ENCODE assay signal across 12 cellular contexts in the genomic region with DNA sequence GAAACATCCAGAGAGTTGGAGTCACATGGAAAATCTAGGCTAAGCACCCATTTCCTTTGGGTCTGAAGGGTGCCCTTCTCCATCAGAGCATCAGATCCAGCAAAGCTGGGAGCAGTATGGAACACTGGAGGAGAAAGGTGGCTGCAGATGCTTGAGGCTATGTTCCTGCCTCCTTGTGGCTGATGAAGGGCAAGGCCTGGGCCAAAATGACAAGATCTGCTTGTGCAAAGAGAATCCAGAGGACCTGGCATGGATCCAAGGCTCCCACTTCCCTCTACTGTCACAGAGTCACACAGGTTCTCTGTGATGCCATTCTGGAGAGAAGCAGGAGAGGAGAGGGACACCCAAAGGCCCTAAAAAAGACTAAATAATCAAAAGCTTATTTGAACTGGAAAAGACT. TPM values are rescaled to one million over a fixed set of nuclear protein-coding genes. Genes with fewer than 3 reads are reported as not detected.
DNase-seq lines count a peak whose midpoint lies in the region; ATAC-seq and TF ChIP-seq lines count a peak whose summit lies in the region.
"Had no signal": no experiment of that assay in that cellular context is flagged by ENCODE, and none has a peak within 500 bp of the region (broad histone marks: within the 10 kb centered on the region; RNA-seq: fewer than 3 reads in every experiment).

No MANE protein-coding gene starts in this region.

- in situ Hi-C loops in astrocyte of the spinal cord (cut with HindIII; ENCODE audit: low sequenced_read_pairs), result no loop called here

- H3K9ac ChIP-seq in Loucy (ENCODE audit: low read depth, low read length, poor library complexity, severe bottlenecking), result no peak overlapping the region
- H3K9ac ChIP-seq: BLaER1 had no signal

- H3K27me3 ChIP-seq in Loucy (ENCODE audit: insufficient read depth, low read length, poor library complexity, severe bottlenecking) (no peaks in the 10 kb centered on the region), right lobe of liver (no peaks in the 10 kb centered on the region)
- H3K27me3 ChIP-seq: BLaER1 had no signal

- intact Hi-C loops in right lobe of liver (cut with DNase I), result no loop called here

- H3K9me3 ChIP-seq in Loucy (ENCODE audit: insufficient read depth, low read depth, low read length), result no peaks in the 10 kb centered on the region; the same call in 1 of the 2 replicates
- H3K9me3 ChIP-seq in right lobe of liver, result no peaks in the 10 kb centered on the region
- H3K9me3 ChIP-seq: BLaER1 had no signal

- peak; percentile 43 to 54 (median 51) for ATAC-seq in right lobe of liver
- no peak for ATAC-seq in GM21528 (IDR thresholded peaks at IDR 0.05; ENCODE audit: low FRiP score, unreplicated experiment)

- no peak overlapping the region for H2AFZ ChIP-seq in Loucy (ENCODE audit: low read length)

- peak; percentile 72 to 83 for DNase-seq in AML-193 (lab: John Stamatoyannopoulos, UW)
- no peak for DNase-seq in astrocyte of the spinal cord (ENCODE audit: low read depth, low spot score)
- DNase-seq in right lobe of liver, result peak in 1 of 3 donors; percentile 57
- DNase-seq in NCI-H1417 treated with DMSO at 0.1 percent for 48 hours (lab: John Stamatoyannopoulos, UW), result no peak
- DNase-seq in activated naive CD4-positive, alpha-beta T cell (lab: John Stamatoyannopoulos, UW), result no peak
- DNase-seq in NCI-H510A (lab: John Stamatoyannopoulos, UW), result no peak
- DNase-seq: activated CD4-positive, alpha-beta T cell treated with anti-CD3 and anti-CD28 coated beads, Interleukin-2, amount 50 U/mL, for 48 hours had no signal

- no peaks in the 10 kb centered on the region for H4K20me1 ChIP-seq in Loucy (ENCODE audit: insufficient read depth, low read length, poor library complexity, severe bottlenecking)
- H4K20me1 ChIP-seq: BLaER1 had no signal

- H3K27ac ChIP-seq in right lobe of liver, result no peak overlapping the region
- H3K27ac ChIP-seq: BLaER1 had no signal

- no peaks in the 10 kb centered on the region for H3K9me2 ChIP-seq in Loucy (replicated peaks; ENCODE audit: low read depth, low read length)

- TF ChIP-seq CTCF in Loucy (conservative IDR thresholded peaks at IDR 0.05; ENCODE audit: low read length) (peak; percentile 22; the same call in 1 of the 2 replicates), astrocyte of the spinal cord (IDR thresholded peaks at IDR 0.05; ENCODE audit: low read depth, low read length) (peak; percentile 8), right lobe of liver (IDR thresholded peaks at IDR 0.05) (no peak)

- no peaks in the 10 kb centered on the region for H3F3A ChIP-seq in Loucy (ENCODE audit: low read depth)

- H3K79me2 ChIP-seq in Loucy (ENCODE audit: insufficient read depth, low read length), result no peaks in the 10 kb centered on the region

- no peaks in the 10 kb centered on the region for H3K4me1 ChIP-seq in Loucy (ENCODE audit: insufficient read depth, low read length, poor library complexity, severe bottlenecking)
- H3K4me1 ChIP-seq in right lobe of liver, result no peaks in the 10 kb centered on the region
- H3K4me1 ChIP-seq: BLaER1 had no signal

- H3K4me3 ChIP-seq in Loucy (ENCODE audit: low read length, poor library complexity, severe bottlenecking), result no peak overlapping the region
- H3K4me3 ChIP-seq in astrocyte of the spinal cord (ENCODE audit: low read depth, low read length), result no peak overlapping the region
- H3K4me3 ChIP-seq in right lobe of liver, result no peak overlapping the region
- H3K4me3 ChIP-seq: BLaER1 had no signal

- H3K36me3 ChIP-seq in Loucy (ENCODE audit: insufficient read depth, low read length) (no peaks in the 10 kb centered on the region), right lobe of liver (no peaks in the 10 kb centered on the region)
- H3K36me3 ChIP-seq: BLaER1 had no signal

- H3K4me2 ChIP-seq in Loucy (ENCODE audit: low read depth, low read length, poor library complexity, severe bottlenecking), result no peak overlapping the region
- H3K4me2 ChIP-seq: BLaER1 had no signal

- no peak for TF ChIP-seq POLR2A in right lobe of liver (IDR thresholded peaks at IDR 0.05)

RNA-seq across cellular contexts. Expression of a gene that starts 9.2 kb away (rescaled TPM):
- 10 to 100 TPM in 1 of 6 experiments, 1 to 10 TPM in 5; 4.5 to 10.1 (median 6.7) TPM for total RNA-seq in right lobe of liver
- total RNA-seq: epithelial cell of proximal tubule, pulmonary artery endothelial cell had no signal

RNA-seq across cellular contexts. Expression of a gene that starts 53.7 kb away (rescaled TPM):
- 100 to 1,000 TPM in 5 of 6 experiments, 10 to 100 TPM in 1; 76.8 to 366 (median 172) TPM for total RNA-seq in right lobe of liver
- total RNA-seq: pulmonary artery endothelial cell had no signal

Comparison
In these comparisons a context has a peak if more than half of its experiments do, and no peak if none do; other contexts are left out.
1. DNase-seq: peak in AML-193 (2 of 2); none in astrocyte of the spinal cord (single experiment), NCI-H1417 treated with DMSO at 0.1 percent for 48 hours (single experiment), activated naive CD4-positive, alpha-beta T cell (0 of 4) and NCI-H510A (single experiment).
2. CTCF ChIP-seq: peak in Loucy (single experiment) and astrocyte of the spinal cord (single experiment); none in right lobe of liver (0 of 4).